Comparison of ENCODE assay signal across 1 cellular context in the genomic region with DNA sequence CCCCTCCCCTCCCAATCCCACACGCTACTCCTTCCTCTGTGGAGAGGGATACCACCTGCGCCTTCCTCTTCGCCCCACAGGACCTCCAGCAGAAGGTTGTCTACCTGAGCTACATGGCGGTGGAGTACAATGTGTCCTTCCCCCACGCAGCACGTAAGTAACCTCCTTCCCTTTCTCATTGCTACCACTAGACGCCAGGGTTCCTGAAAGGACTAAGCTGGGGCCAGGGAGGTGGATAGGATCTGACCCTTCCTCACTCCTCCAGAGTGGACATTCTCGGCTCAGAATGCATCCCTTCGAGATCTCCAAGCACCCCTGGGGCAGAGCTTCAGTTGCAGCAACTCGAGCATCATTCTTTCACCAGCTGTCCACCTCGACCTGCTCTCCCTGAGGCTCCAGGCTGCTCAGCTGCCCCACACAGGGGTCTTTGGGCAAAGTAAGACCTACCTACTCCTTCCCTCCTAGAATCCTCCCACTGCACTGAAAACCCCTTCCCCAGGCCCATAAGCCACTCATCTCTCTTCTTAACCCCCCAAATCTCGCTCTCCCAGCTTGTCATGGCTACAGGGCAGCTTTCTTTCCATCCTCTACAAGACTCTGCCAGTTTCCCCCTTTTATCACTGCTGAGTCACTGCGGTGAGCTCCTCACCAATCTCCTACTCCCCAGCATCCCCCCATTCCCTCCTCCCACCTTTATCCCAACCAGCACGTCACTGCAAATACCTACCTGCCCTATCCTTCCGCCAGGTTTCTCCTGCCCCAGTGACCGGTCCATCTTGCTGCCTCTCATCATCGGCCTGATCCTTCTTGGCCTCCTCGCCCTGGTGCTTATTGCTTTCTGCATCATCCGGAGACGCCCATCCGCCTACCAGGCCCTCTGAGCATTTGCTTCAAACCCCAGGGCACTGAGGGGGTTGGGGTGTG.
TF ChIP-seq lines count a peak whose summit lies in the region.

No MANE protein-coding gene starts in this region.

TF ChIP-seq in H1, 55 proteins besides CTCF, POLR2A, EP300 and RAD21:
- TF ChIP-seq ZNF274 (IDR thresholded peaks at IDR 0.05; ENCODE audit: borderline replicate concordance, extremely low read depth, low read length), result no peak
- TF ChIP-seq, protein P1, sequence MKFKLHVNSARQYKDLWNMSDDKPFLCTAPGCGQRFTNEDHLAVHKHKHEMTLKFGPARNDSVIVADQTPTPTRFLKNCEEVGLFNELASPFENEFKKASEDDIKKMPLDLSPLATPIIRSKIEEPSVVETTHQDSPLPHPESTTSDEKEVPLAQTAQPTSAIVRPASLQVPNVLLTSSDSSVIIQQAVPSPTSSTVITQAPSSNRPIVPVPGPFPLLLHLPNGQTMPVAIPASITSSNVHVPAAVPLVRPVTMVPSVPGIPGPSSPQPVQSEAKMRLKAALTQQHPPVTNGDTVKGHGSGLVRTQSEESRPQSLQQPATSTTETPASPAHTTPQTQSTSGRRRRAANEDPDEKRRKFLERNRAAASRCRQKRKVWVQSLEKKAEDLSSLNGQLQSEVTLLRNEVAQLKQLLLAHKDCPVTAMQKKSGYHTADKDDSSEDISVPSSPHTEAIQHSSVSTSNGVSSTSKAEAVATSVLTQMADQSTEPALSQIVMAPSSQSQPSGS (IDR thresholded peaks at IDR 0.05; ENCODE audit: low read length), result no peak
- no peak for TF ChIP-seq SP1 (IDR thresholded peaks at IDR 0.05; ENCODE audit: low read depth, low read length)
- TF ChIP-seq TAF1 (IDR thresholded peaks at IDR 0.05; ENCODE audit: low read depth, low read length), result no peak
- TF ChIP-seq CTBP2 (IDR thresholded peaks at IDR 0.05; ENCODE audit: borderline replicate concordance, insufficient read depth, insufficient read length, low read length), result no peak
- TF ChIP-seq, protein P2, sequence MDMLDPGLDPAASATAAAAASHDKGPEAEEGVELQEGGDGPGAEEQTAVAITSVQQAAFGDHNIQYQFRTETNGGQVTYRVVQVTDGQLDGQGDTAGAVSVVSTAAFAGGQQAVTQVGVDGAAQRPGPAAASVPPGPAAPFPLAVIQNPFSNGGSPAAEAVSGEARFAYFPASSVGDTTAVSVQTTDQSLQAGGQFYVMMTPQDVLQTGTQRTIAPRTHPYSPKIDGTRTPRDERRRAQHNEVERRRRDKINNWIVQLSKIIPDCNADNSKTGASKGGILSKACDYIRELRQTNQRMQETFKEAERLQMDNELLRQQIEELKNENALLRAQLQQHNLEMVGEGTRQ (IDR thresholded peaks at IDR 0.05; ENCODE audit: low read length), result no peak
- TF ChIP-seq SP2 (IDR thresholded peaks at IDR 0.05; ENCODE audit: low read length), result no peak
- TF ChIP-seq PHF8 (conservative IDR thresholded peaks at IDR 0.05; ENCODE audit: low read depth, low read length), result no peak
- no peak for TF ChIP-seq SP4 (IDR thresholded peaks at IDR 0.05; ENCODE audit: low read length)
- TF ChIP-seq SRF (IDR thresholded peaks at IDR 0.05; ENCODE audit: low read depth, low read length), result no peak
- no peak for TF ChIP-seq RBBP5 (IDR thresholded peaks at IDR 0.05; ENCODE audit: borderline replicate concordance, low read depth, low read length)
- TF ChIP-seq SIRT6 (IDR thresholded peaks at IDR 0.05; ENCODE audit: low read length), result no peak
- no peak for TF ChIP-seq RNF2 (IDR thresholded peaks at IDR 0.05; ENCODE audit: borderline replicate concordance, low read depth, low read length, missing control alignments, poor library complexity, severe bottlenecking)
- no peak for TF ChIP-seq RXRA (IDR thresholded peaks at IDR 0.05; ENCODE audit: insufficient read depth, low read depth, low read length)
- TF ChIP-seq BRCA1 (IDR thresholded peaks at IDR 0.05; ENCODE audit: low read depth, low read length), result no peak
